ENCODE assay signal across 8 cellular contexts in the genomic region with DNA sequence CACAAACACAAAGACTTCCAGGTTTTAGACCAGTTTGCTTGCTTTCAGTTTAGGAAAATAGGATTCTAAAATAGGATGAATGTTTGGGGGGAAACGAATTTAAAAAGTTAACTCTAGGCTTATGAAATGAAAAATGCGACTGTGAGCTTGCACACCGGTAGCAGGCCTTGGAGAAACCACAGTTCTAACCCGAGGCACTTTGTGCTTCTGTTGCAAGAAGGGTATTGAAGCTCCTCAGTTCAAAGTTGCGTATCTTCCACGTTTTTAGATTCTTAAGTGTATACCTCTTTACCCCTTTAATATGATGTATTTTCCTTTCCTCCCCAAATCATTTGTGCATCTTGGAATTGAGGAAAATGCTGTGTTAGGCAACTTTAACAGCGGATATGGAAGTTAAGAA. TPM values are rescaled to one million over a fixed set of nuclear protein-coding genes. Genes with fewer than 3 reads are reported as not detected.
DNase-seq lines count a peak whose midpoint lies in the region; ATAC-seq and TF ChIP-seq lines count a peak whose summit lies in the region.

No MANE protein-coding gene starts in this region.

- no peak for ATAC-seq in CD4-positive, alpha-beta T cell (ENCODE audit: poor library complexity)
- no peak for ATAC-seq in central memory CD8-positive, alpha-beta T cell (replicated peaks; ENCODE audit: extremely low read depth, poor library complexity, severe bottlenecking)
- ATAC-seq in GM18517 (IDR thresholded peaks at IDR 0.05; ENCODE audit: unreplicated experiment) = no peak
- ATAC-seq in GM18873 (IDR thresholded peaks at IDR 0.05; ENCODE audit: low FRiP score, unreplicated experiment) = no peak

- H3K79me2 ChIP-seq in neural cell (replicated peaks; ENCODE audit: insufficient read depth, low read length) = peaks cover 44% of the 10 kb centered on the region

- peak overlapping the region; percentile 89 for H3K4me2 ChIP-seq in neural cell (ENCODE audit: low read length)

- no peak overlapping the region for H2AFZ ChIP-seq in neural cell (ENCODE audit: low read depth, low read length)

- H3K27ac ChIP-seq in CD4-positive, alpha-beta T cell (ENCODE audit: low read depth, low read length) = no peak overlapping the region
- H3K27ac ChIP-seq in KOPT-K1 (ENCODE audit: low read depth, low read length, poor library complexity, severe bottlenecking) (peak overlapping the region; percentile 79), neural cell (ENCODE audit: low read length) (no peak overlapping the region)

- intact Hi-C loops in CD4-positive, alpha-beta T cell (cut with DNase I, micrococcal nuclease) = loop anchor here (1.0 to 10.0 kb wide), 8 partner anchors 52 to 431 kb away; a partner anchor contains a TSS

- no peaks in the 10 kb centered on the region for H4K20me1 ChIP-seq in neural cell (ENCODE audit: insufficient read depth)

- DNase-seq in CD4-positive, alpha-beta T cell = no peak
- no peak for DNase-seq in central memory CD8-positive, alpha-beta T cell (ENCODE audit: low spot score in 2 of 2)
- DNase-seq in NCI-H1694 (lab: John Stamatoyannopoulos, UW) (no peak), OCI-M2 (lab: John Stamatoyannopoulos, UW; ENCODE audit: unreplicated experiment) (no peak)

- no peaks in the 10 kb centered on the region for H3K27me3 Mint-ChIP-seq in CD4-positive, alpha-beta T cell
- H3K27me3 Mint-ChIP-seq in central memory CD8-positive, alpha-beta T cell = no peaks in the 10 kb centered on the region

- H3K36me3 Mint-ChIP-seq in CD4-positive, alpha-beta T cell (ENCODE audit: low read depth) = peaks cover 31% of the 10 kb centered on the region
- H3K36me3 Mint-ChIP-seq in central memory CD8-positive, alpha-beta T cell (ENCODE audit: insufficient read depth) = peaks cover 27% of the 10 kb centered on the region

- peaks cover 75% of the 10 kb centered on the region for H3K4me1 Mint-ChIP-seq in CD4-positive, alpha-beta T cell (ENCODE audit: low read depth)
- peaks cover 72% of the 10 kb centered on the region for H3K4me1 Mint-ChIP-seq in central memory CD8-positive, alpha-beta T cell

- H3K9me3 ChIP-seq in CD4-positive, alpha-beta T cell (ENCODE audit: control insufficient read depth, low read length) = no peaks in the 10 kb centered on the region
- no peaks in the 10 kb centered on the region for H3K9me3 ChIP-seq in KOPT-K1 (ENCODE audit: insufficient read depth, low read length, poor library complexity, severe bottlenecking)
- H3K9me3 ChIP-seq in neural cell (ENCODE audit: low read length) = no peaks in the 10 kb centered on the region

- TF ChIP-seq CTCF in CD4-positive, alpha-beta T cell (IDR thresholded peaks at IDR 0.05) = no peak
- TF ChIP-seq CTCF in neural cell (IDR thresholded peaks at IDR 0.05; ENCODE audit: poor library complexity, severe bottlenecking) = no peak

- no peak for TF ChIP-seq EP300 in neural cell (conservative IDR thresholded peaks at IDR 0.05; ENCODE audit: poor library complexity, severe bottlenecking)

- peaks cover 16% of the 10 kb centered on the region for H3K36me3 ChIP-seq in KOPT-K1 (ENCODE audit: insufficient read depth, low read length)
- no peaks in the 10 kb centered on the region for H3K36me3 ChIP-seq in neural cell (ENCODE audit: insufficient read depth, low read length)

- H3F3A ChIP-seq in neural cell (ENCODE audit: insufficient read depth, low read length, poor library complexity, severe bottlenecking) = no peaks in the 10 kb centered on the region

- H3K4me3 Mint-ChIP-seq in CD4-positive, alpha-beta T cell = peak overlapping the region; percentile 89
- peak overlapping the region; percentile 92 for H3K4me3 Mint-ChIP-seq in central memory CD8-positive, alpha-beta T cell

- peak overlapping the region; percentile 73 for H3K4me3 ChIP-seq in neural cell (ENCODE audit: low read length)

- POLR2A ChIA-PET in CD4-positive, alpha-beta T cell (lab: Charles Lee) = interaction anchor here (0.8 to 4.2 kb wide), 8 partner anchors 17 to 152 kb away, joined by 3 to 40 read pairs (median 6); no protein-coding TSS in a partner anchor

- no peaks in the 10 kb centered on the region for H3K27me3 ChIP-seq in CD4-positive, alpha-beta T cell (ENCODE audit: control insufficient read depth, insufficient read depth, low read length)
- no peaks in the 10 kb centered on the region for H3K27me3 ChIP-seq in neural cell (ENCODE audit: insufficient read depth, low read depth, low read length)

- CTCF ChIA-PET in CD4-positive, alpha-beta T cell (lab: Charles Lee) = interaction anchor here (1.0 to 3.6 kb wide), 4 partner anchors 12 to 152 kb away, joined by 3 to 18 read pairs (median 10); no protein-coding TSS in a partner anchor

- peak overlapping the region; percentile 88 for H3K27ac Mint-ChIP-seq in CD4-positive, alpha-beta T cell
- H3K27ac Mint-ChIP-seq in central memory CD8-positive, alpha-beta T cell (ENCODE audit: low read depth) = peak overlapping the region; percentile 57

- H3K9ac ChIP-seq in neural cell (ENCODE audit: low read length) = no peak overlapping the region

- no peak for TF ChIP-seq RAD21 in neural cell (conservative IDR thresholded peaks at IDR 0.05)

- H3K9me3 Mint-ChIP-seq in CD4-positive, alpha-beta T cell = no peaks in the 10 kb centered on the region
- no peaks in the 10 kb centered on the region for H3K9me3 Mint-ChIP-seq in central memory CD8-positive, alpha-beta T cell

- H3K9me2 ChIP-seq in neural cell (ENCODE audit: insufficient read depth, low read length) = no peaks in the 10 kb centered on the region

TF ChIP-seq in neural cell, 6 proteins besides CTCF, POLR2A, EP300 and RAD21:
- TF ChIP-seq MXI1 (conservative IDR thresholded peaks at IDR 0.05; ENCODE audit: poor library complexity, severe bottlenecking) (no peak), EZH2 (IDR thresholded peaks at IDR 0.05; ENCODE audit: borderline replicate concordance, insufficient read depth, low read length, poor library complexity, severe bottlenecking) (no peak), POLR2AphosphoS5 (IDR thresholded peaks at IDR 0.05) (no peak), SMC3 (conservative IDR thresholded peaks at IDR 0.05; ENCODE audit: poor library complexity) (no peak), TAF1 (IDR thresholded peaks at IDR 0.05; ENCODE audit: low read depth) (no peak)
- TF ChIP-seq, protein P1, sequence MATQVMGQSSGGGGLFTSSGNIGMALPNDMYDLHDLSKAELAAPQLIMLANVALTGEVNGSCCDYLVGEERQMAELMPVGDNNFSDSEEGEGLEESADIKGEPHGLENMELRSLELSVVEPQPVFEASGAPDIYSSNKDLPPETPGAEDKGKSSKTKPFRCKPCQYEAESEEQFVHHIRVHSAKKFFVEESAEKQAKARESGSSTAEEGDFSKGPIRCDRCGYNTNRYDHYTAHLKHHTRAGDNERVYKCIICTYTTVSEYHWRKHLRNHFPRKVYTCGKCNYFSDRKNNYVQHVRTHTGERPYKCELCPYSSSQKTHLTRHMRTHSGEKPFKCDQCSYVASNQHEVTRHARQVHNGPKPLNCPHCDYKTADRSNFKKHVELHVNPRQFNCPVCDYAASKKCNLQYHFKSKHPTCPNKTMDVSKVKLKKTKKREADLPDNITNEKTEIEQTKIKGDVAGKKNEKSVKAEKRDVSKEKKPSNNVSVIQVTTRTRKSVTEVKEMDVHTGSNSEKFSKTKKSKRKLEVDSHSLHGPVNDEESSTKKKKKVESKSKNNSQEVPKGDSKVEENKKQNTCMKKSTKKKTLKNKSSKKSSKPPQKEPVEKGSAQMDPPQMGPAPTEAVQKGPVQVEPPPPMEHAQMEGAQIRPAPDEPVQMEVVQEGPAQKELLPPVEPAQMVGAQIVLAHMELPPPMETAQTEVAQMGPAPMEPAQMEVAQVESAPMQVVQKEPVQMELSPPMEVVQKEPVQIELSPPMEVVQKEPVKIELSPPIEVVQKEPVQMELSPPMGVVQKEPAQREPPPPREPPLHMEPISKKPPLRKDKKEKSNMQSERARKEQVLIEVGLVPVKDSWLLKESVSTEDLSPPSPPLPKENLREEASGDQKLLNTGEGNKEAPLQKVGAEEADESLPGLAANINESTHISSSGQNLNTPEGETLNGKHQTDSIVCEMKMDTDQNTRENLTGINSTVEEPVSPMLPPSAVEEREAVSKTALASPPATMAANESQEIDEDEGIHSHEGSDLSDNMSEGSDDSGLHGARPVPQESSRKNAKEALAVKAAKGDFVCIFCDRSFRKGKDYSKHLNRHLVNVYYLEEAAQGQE (IDR thresholded peaks at IDR 0.05; ENCODE audit: borderline replicate concordance) = no peak
TF ChIP-seq in neural cell: peak in this region for 0.

RNA-seq across cellular contexts. Expression of a gene that starts 2.4 kb away (rescaled TPM):
- total RNA-seq in CD4-positive, alpha-beta T cell = 10 to 100 TPM; 13.5 to 14.4 TPM
- 69.1 and 70.1 TPM in 2 replicates for polyA plus RNA-seq in neural cell
- 21.4 and 25.8 TPM in 2 replicates for polyA minus RNA-seq in neural cell

RNA-seq across cellular contexts. Expression of a gene that starts 2.4 kb away (rescaled TPM):
- total RNA-seq in CD4-positive, alpha-beta T cell = 1 to 10 TPM; 4.6 to 4.9 TPM
- polyA plus RNA-seq in neural cell = 17.0 and 18.2 TPM in 2 replicates
- polyA minus RNA-seq in neural cell = 71.6 and 87.2 TPM in 2 replicates
